Comparison of ENCODE assay signal across 26 cellular contexts in genomic region chr16:3389663-3390338, GRCh38. TPM values are rescaled to one million over a fixed set of nuclear protein-coding genes. Genes with fewer than 3 reads are reported as not detected.
"Had no signal": no experiment of that assay in that cellular context is flagged by ENCODE, and none has a peak within 500 bp of the region (broad histone marks: within the 10 kb centered on the region; RNA-seq: fewer than 3 reads in every experiment).

No MANE protein-coding gene starts in this region.

- H3K4me1 ChIP-seq: adrenal gland, ascending aorta, gastroesophageal sphincter, pancreas, suprapubic skin, tibial nerve had no signal

- ATAC-seq: activated CD8-positive, alpha-beta T cell treated with anti-CD3 and anti-CD28 coated beads, Interleukin-2, amount 10 ng/mL, durations not matched to agents 7 days and 5 days; gastroesophageal sphincter; left ventricle myocardium superior; natural killer cell; pancreas; right cardiac atrium; stimulated activated naive CD8-positive, alpha-beta T cell treated with anti-CD3 and anti-CD28 coated beads, Interleukin-15, amount 100 ng/mL, for 72 hours had no signal

- DNase-seq: activated CD4-positive, alpha-beta T cell treated with anti-CD3 and anti-CD28 coated beads, Interleukin-2, amount 10 ng/mL, durations not matched to agents 7 days and 5 days; activated CD4-positive, CD25-positive, alpha-beta regulatory T cell treated with anti-CD3 and anti-CD28 coated beads, Interleukin-2, amount 50 U/mL, for 72 hours; activated CD8-positive, alpha-beta T cell treated with anti-CD3 and anti-CD28 coated beads, Interleukin-2, amount 10 ng/mL, durations not matched to agents 7 days and 5 days; activated gamma-delta T cell treated with Interleukin-2 at 50 U/mL for 16 hours; adrenal gland; brain microvascular endothelial cell; central memory CD4-positive, alpha-beta T cell; dorsolateral prefrontal cortex; head of caudate nucleus; hypothalamus; left ventricle myocardium superior; midbrain; natural killer cell; pancreas; right cardiac atrium; stimulated activated CD4-positive, alpha-beta T cell treated with anti-CD3 and anti-CD28 coated beads, Interleukin-1b, Interleukin-23, amount 100 ng/mL, for 48 hours; stimulated activated naive CD8-positive, alpha-beta T cell treated with anti-CD3 and anti-CD28 coated beads, Interleukin-15, amount 100 ng/mL, for 72 hours; T1000; WERI-Rb-1 had no signal

- H3K4me3 ChIP-seq: adrenal gland, ascending aorta, dorsolateral prefrontal cortex, gastroesophageal sphincter, pancreas, skin epidermis, suprapubic skin, tibial nerve had no signal

- H3K27ac ChIP-seq: adrenal gland, ascending aorta, brain microvascular endothelial cell, dorsolateral prefrontal cortex, epithelial cell of prostate, gastroesophageal sphincter, pancreas, skin epidermis, suprapubic skin, tibial nerve, WERI-Rb-1 had no signal

- H3K27me3 ChIP-seq: adrenal gland, ascending aorta, brain microvascular endothelial cell, dorsolateral prefrontal cortex, gastroesophageal sphincter, pancreas, suprapubic skin, tibial nerve had no signal

- FAIRE-seq: pancreas had no signal

RNA-seq across cellular contexts. Expression of gene OR2C1, which starts 34.1 kb away (rescaled TPM):
- total RNA-seq: activated CD4-positive, alpha-beta T cell treated with anti-CD3 and anti-CD28 coated beads, Interleukin-2, amount 10 ng/mL, durations not matched to agents 7 days and 5 days; activated CD8-positive, alpha-beta T cell treated with anti-CD3 and anti-CD28 coated beads, Interleukin-2, amount 10 ng/mL, durations not matched to agents 7 days and 5 days; ascending aorta; left ventricle myocardium superior; natural killer cell; T-helper 1 cell treated with Interleukin-12 subunit alpha and Interleukin-12 subunit beta and Interleukin-4 antibody, amounts not matched to agents 30 ng/mL and 1 ng/mL, for 36 hours had no signal
- polyA plus RNA-seq: right cardiac atrium had no signal
